1 cellular context compared by ENCODE assay signal in the genomic region with DNA sequence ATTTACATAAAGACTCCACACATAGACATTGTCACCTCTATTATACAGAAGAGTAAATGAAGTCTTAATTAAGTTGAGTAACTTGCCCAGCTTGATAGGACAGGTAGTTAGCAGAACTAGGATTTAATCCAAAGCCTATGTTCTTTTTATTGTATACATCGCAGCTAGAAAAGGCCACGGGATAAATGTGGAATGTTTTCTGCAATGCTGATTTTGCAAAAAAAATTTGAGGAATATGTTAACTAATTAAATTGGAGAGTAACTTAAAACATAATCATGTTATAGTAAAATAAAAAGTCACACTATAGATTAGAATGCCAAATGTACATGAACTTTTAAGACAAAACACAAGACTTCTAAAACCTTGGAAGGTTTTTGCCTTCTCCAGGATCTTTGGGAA.
TF ChIP-seq lines count a peak whose summit lies in the region.

No MANE protein-coding gene starts in this region.

TF ChIP-seq in HepG2, 621 proteins besides CTCF, POLR2A, EP300 and RAD21:
- TF ChIP-seq MAFK (conservative IDR thresholded peaks at IDR 0.05 in 1 of 2, IDR thresholded peaks at IDR 0.05 in 1 of 2; ENCODE audit: low read length in 2 of 2): peak; percentile 27 to 61; a peak in 2 of 4 replicates
- no peak for TF ChIP-seq ZNF788 (CRISPR knock-in tag; IDR thresholded peaks at IDR 0.05; ENCODE audit: borderline replicate concordance)
- TF ChIP-seq MAFF (IDR thresholded peaks at IDR 0.05; ENCODE audit: low read depth, low read length): 0 out of 2 replicates have a peak, but pooled peaks have one; percentile 47
TF ChIP-seq in HepG2: peak in this region for 2.
